ENCODE assay signal across 16 cellular contexts in genomic region chr12:3127832-3128231, GRCh38. TPM values are rescaled to one million over a fixed set of nuclear protein-coding genes. Genes with fewer than 3 reads are reported as not detected.
"Had no signal": no experiment of that assay in that cellular context is flagged by ENCODE, and none has a peak within 500 bp of the region (broad histone marks: within the 10 kb centered on the region; RNA-seq: fewer than 3 reads in every experiment).

No MANE protein-coding gene starts in this region.

- H3K27ac ChIP-seq: cardiac muscle cell, pancreas, sigmoid colon, spleen, thoracic aorta had no signal

- H3K36me3 ChIP-seq: cardiac muscle cell, pancreas, sigmoid colon, spleen, thoracic aorta, upper lobe of left lung had no signal

- ATAC-seq: activated CD4-positive, CD25-positive, alpha-beta regulatory T cell treated with anti-CD3 and anti-CD28 coated beads, Interleukin-2, amount 50 U/mL, for 24 hours; activated naive CD8-positive, alpha-beta T cell treated with anti-CD3 and anti-CD28 coated beads, Interleukin-2, amount 50 U/mL, for 24 hours; activated T-cell treated with anti-CD3 and anti-CD28 coated beads, Interleukin-2, amount 50 U/mL, for 4 hours; naive thymus-derived CD8-positive, alpha-beta T cell; pancreas; stimulated activated naive B cell treated with anti-CD40 and anti-IgM and Interleukin-4, amounts not matched to agents 10 μg/mL and 1 μg/mL and 100 μg/mL, for 72 hours had no signal

- H3K9me3 ChIP-seq: pancreas, upper lobe of left lung had no signal

- H3K4me1 ChIP-seq: pancreas had no signal

- H3K4me3 ChIP-seq: cardiac muscle cell, pancreas, sigmoid colon, spleen, thoracic aorta, upper lobe of left lung had no signal

- H3K4me3 Mint-ChIP-seq: activated naive CD4-positive, alpha-beta T cell treated with anti-CD3 and anti-CD28 coated beads for 36 hours; activated naive CD8-positive, alpha-beta T cell treated with anti-CD3 and anti-CD28 coated beads, Interleukin-2, amount 50 U/mL, for 24 hours; activated T-cell treated with anti-CD3 and anti-CD28 coated beads, Interleukin-2, amount 50 U/mL, for 4 hours; naive thymus-derived CD8-positive, alpha-beta T cell; stimulated activated naive B cell treated with anti-CD40 and anti-IgM and Interleukin-4, amounts not matched to agents 10 μg/mL and 1 μg/mL and 100 μg/mL, for 72 hours had no signal

- FAIRE-seq: pancreas had no signal

- H3K27me3 ChIP-seq: cardiac muscle cell, pancreas, sigmoid colon, upper lobe of left lung had no signal

- DNase-seq: activated CD4-positive, alpha-beta T cell treated with anti-CD3 and anti-CD28 coated beads, Interleukin-2, amount 50 U/mL, for 1 hour; activated CD8-positive, alpha-beta memory T cell treated with anti-CD3 and anti-CD28 coated beads, Interleukin-2, amount 50 U/mL, for 4 hours; activated naive CD4-positive, alpha-beta T cell treated with anti-CD3 and anti-CD28 coated beads for 36 hours; activated naive CD8-positive, alpha-beta T cell treated with anti-CD3 and anti-CD28 coated beads, Interleukin-2, amount 50 U/mL, for 24 hours; activated T-cell treated with anti-CD3 and anti-CD28 coated beads, Interleukin-2, amount 50 U/mL, for 4 hours; aorta; mesendoderm; naive thymus-derived CD8-positive, alpha-beta T cell; pancreas; sigmoid colon; spleen; stimulated activated naive B cell treated with anti-CD40 and anti-IgM and Interleukin-4, amounts not matched to agents 10 μg/mL and 1 μg/mL and 100 μg/mL, for 72 hours; upper lobe of left lung had no signal

- H3K27ac Mint-ChIP-seq: activated naive CD4-positive, alpha-beta T cell treated with anti-CD3 and anti-CD28 coated beads for 36 hours; activated naive CD8-positive, alpha-beta T cell treated with anti-CD3 and anti-CD28 coated beads, Interleukin-2, amount 50 U/mL, for 24 hours; naive thymus-derived CD8-positive, alpha-beta T cell; stimulated activated naive B cell treated with anti-CD40 and anti-IgM and Interleukin-4, amounts not matched to agents 10 μg/mL and 1 μg/mL and 100 μg/mL, for 72 hours had no signal

RNA-seq across cellular contexts. Expression of gene TSPAN9, which starts 50.7 kb away (rescaled TPM):
- polyA plus RNA-seq: naive thymus-derived CD8-positive, alpha-beta T cell had no signal
